16 cellular contexts compared by ENCODE assay signal in genomic region chrX:21723097-21723496, GRCh38. TPM values are rescaled to one million over a fixed set of nuclear protein-coding genes. Genes with fewer than 3 reads are reported as not detected.
DNase-seq lines count a peak whose midpoint lies in the region.
"Had no signal": no experiment of that assay in that cellular context is flagged by ENCODE, and none has a peak within 500 bp of the region (broad histone marks: within the 10 kb centered on the region; RNA-seq: fewer than 3 reads in every experiment).

No MANE protein-coding gene starts in this region.

- no peaks in the 10 kb centered on the region for H3K4me1 ChIP-seq in SJCRH30

- no peak overlapping the region for H3K27ac ChIP-seq in SJCRH30
- H3K27ac ChIP-seq: C4-2B, WERI-Rb-1 had no signal

- no peak overlapping the region for H3K4me3 ChIP-seq in SJCRH30

- DNase-seq in AG08395 (ENCODE audit: low spot score), result peak; percentile 27
- DNase-seq in ELR (ENCODE audit: low read depth), result peak; percentile 11
- DNase-seq in SJCRH30, result peak; percentile 45 to 56
- peak; percentile 55 for DNase-seq in fibroblast of peridontal ligament (ENCODE audit: extremely low read depth)
- DNase-seq in amygdala (lab: John Stamatoyannopoulos, UW), result no peak
- DNase-seq in NCI-H1694 (lab: John Stamatoyannopoulos, UW), result no peak
- no peak for DNase-seq in DMS53 treated with DMSO at 0.1 percent for 48 hours (lab: John Stamatoyannopoulos, UW; ENCODE audit: unreplicated experiment)
- DNase-seq: activated CD8-positive, alpha-beta memory T cell treated with anti-CD3 and anti-CD28 coated beads, Interleukin-2, amount 50 U/mL, for 48 hours; glutamatergic neuron; NCI-H510A treated with DMSO at 0.1 percent for 48 hours; stimulated activated naive CD8-positive, alpha-beta T cell treated with anti-CD3 and anti-CD28 coated beads, Interleukin-15, Interleukin-2, amounts not matched to agents 100 U/mL and 50 U/mL, for 24 hours had no signal

- no peaks in the 10 kb centered on the region for H3K36me3 ChIP-seq in SJCRH30
- H3K36me3 ChIP-seq: WERI-Rb-1 had no signal

- H3K27me3 ChIP-seq in SJCRH30, result no peaks in the 10 kb centered on the region

- no peaks in the 10 kb centered on the region for H3K9me3 ChIP-seq in SJCRH30 (replicated peaks)

RNA-seq across cellular contexts. Expression of gene SMPX, which starts 34.8 kb away (rescaled TPM):
- 13.1 and 16.8 TPM in 2 replicates for total RNA-seq in SJCRH30 (2014; rRNA removed; shearing (Covaris generic))
- total RNA-seq: mononuclear cell, osteoblast, ureter had no signal

Comparison
In these comparisons a context has a peak if more than half of its experiments do, and no peak if none do; other contexts are left out.
1. DNase-seq: peak in AG08395 (single experiment), ELR (single experiment), SJCRH30 (2 of 2) and fibroblast of peridontal ligament (single experiment); none in amygdala (0 of 56), NCI-H1694 (single experiment) and DMS53 treated with DMSO at 0.1 percent for 48 hours (single experiment).